ENCODE assay signal across 8 cellular contexts in genomic region chr12:51048601-51049369, GRCh38. TPM values are rescaled to one million over a fixed set of nuclear protein-coding genes. Genes with fewer than 3 reads are reported as not detected.
DNase-seq lines count a peak whose midpoint lies in the region; ATAC-seq and TF ChIP-seq lines count a peak whose summit lies in the region.

No MANE protein-coding gene starts in this region.

- peaks cover 9% of the 10 kb centered on the region for H3K36me3 ChIP-seq in mammary epithelial cell (ENCODE audit: insufficient read depth, low read length)
- H3K36me3 ChIP-seq in uterus = no peaks in the 10 kb centered on the region

- peak in 1 of 10 experiments; percentile 2 for DNase-seq in CD4-positive, alpha-beta T cell
- DNase-seq in M059J (ENCODE audit: low read depth) (peak; percentile 20), mammary epithelial cell (peak; percentile 12), memory B cell (ENCODE audit: low spot score in 2 of 2) (peak in 1 of 2 donors; percentile 18), uterus (no peak), NCI-H1436 treated with DMSO at 0.1 percent for 48 hours (lab: John Stamatoyannopoulos, UW) (no peak), Ammon's horn (ENCODE audit: low spot score) (no peak)

- dilution Hi-C loops in mammary epithelial cell (cut with HindIII; ENCODE audit: low sequenced_read_pairs) = no loop called here

- peaks cover 25% of the 10 kb centered on the region for H3K79me2 ChIP-seq in mammary epithelial cell (ENCODE audit: insufficient read depth, low read length)

- H3K36me3 Mint-ChIP-seq in CD4-positive, alpha-beta T cell (ENCODE audit: low read depth) = peaks cover 39% of the 10 kb centered on the region
- peaks cover 8% of the 10 kb centered on the region for H3K36me3 Mint-ChIP-seq in memory B cell

- peak overlapping the region; percentile 95 for H2AFZ ChIP-seq in mammary epithelial cell (ENCODE audit: low read depth, low read length)

- H3K4me1 ChIP-seq in mammary epithelial cell (ENCODE audit: insufficient read depth, low read length) (peaks cover 9% of the 10 kb centered on the region), uterus (peaks cover 0 to 9% of the 10 kb centered on the region in 2 donors)

- TF ChIP-seq CTCF in CD4-positive, alpha-beta T cell (IDR thresholded peaks at IDR 0.05) = no peak
- TF ChIP-seq CTCF in mammary epithelial cell (conservative IDR thresholded peaks at IDR 0.05 in 1 of 2, IDR thresholded peaks at IDR 0.05 in 1 of 2; ENCODE audit: extremely low read depth in 1 of 2, insufficient read depth in 1 of 2, low read depth in 1 of 2, low read length in 2 of 2) = no peak
- TF ChIP-seq CTCF in uterus (IDR thresholded peaks at IDR 0.05) = no peak

- no peak for TF ChIP-seq POLR2A in uterus (IDR thresholded peaks at IDR 0.05)

- POLR2A ChIA-PET in CD4-positive, alpha-beta T cell (lab: Charles Lee) = interaction anchor here (0.9 to 2.2 kb wide), 6 partner anchors 23 to 881 kb away, joined by 3 to 12 read pairs (median 7); partner anchors contain the start of genes ATF1, CERS5, CSRNP2 and POU6F1

- ATAC-seq in CD4-positive, alpha-beta T cell (ENCODE audit: poor library complexity) = no peak
- ATAC-seq in memory B cell (ENCODE audit: low read depth) = peak; percentile 7
- no peak for ATAC-seq in HG03520 (IDR thresholded peaks at IDR 0.05; ENCODE audit: unreplicated experiment)

- CTCF ChIA-PET in CD4-positive, alpha-beta T cell (lab: Charles Lee) = interaction anchor here (1.1 to 1.7 kb wide), 2 partner anchors 32 to 190 kb away, joined by 3 to 4 read pairs; partner anchors contain the start of gene DAZAP2
- CTCF ChIA-PET in mammary epithelial cell (lab: Charles Lee; ENCODE audit: low non-redundant PET) = interaction anchor here (0.5 kb wide), 1 partner anchor 23 kb away, joined by 3 read pairs; the partner anchor contains the start of gene SLC11A2

- H3K9ac ChIP-seq in mammary epithelial cell (ENCODE audit: insufficient read depth, low read length) = peak overlapping the region; percentile 85

- H3K27me3 Mint-ChIP-seq in CD4-positive, alpha-beta T cell = no peaks in the 10 kb centered on the region
- no peaks in the 10 kb centered on the region for H3K27me3 Mint-ChIP-seq in memory B cell

- peak overlapping the region; percentile 79 to 90 (median 80) for H3K4me3 ChIP-seq in mammary epithelial cell (replicated peaks in 1 of 3; ENCODE audit: insufficient read depth in 1 of 3, low read depth in 2 of 3, low read length in 3 of 3)
- H3K4me3 ChIP-seq in uterus = peak overlapping the region; percentile 69 to 84

- no peaks in the 10 kb centered on the region for H3K27me3 ChIP-seq in CD4-positive, alpha-beta T cell (ENCODE audit: control insufficient read depth, insufficient read depth, low read length)
- H3K27me3 ChIP-seq in mammary epithelial cell (ENCODE audit: insufficient read depth, low read length) (no peaks in the 10 kb centered on the region), uterus (no peaks in the 10 kb centered on the region)

- H4K20me1 ChIP-seq in mammary epithelial cell (ENCODE audit: insufficient read depth, low read length) = no peaks in the 10 kb centered on the region

- no peaks in the 10 kb centered on the region for H3K9me3 ChIP-seq in CD4-positive, alpha-beta T cell (ENCODE audit: control insufficient read depth, low read length)
- H3K9me3 ChIP-seq in mammary epithelial cell (replicated peaks; ENCODE audit: insufficient read depth, low read length) (no peaks in the 10 kb centered on the region), uterus (no peaks in the 10 kb centered on the region)

- WGBS in mammary epithelial cell (ENCODE audit: low coverage, missing lambda C conversion rate) = 21% methylated on average over 18 of the region's 18 CpGs

- BruUV-seq in mammary epithelial cell (replicated peaks; lab: Mats Ljungman, UMichigan) = TSS peak; percentile 41

- peak overlapping the region; percentile 90 for H3K4me2 ChIP-seq in mammary epithelial cell (ENCODE audit: insufficient read depth, low read depth, low read length)

- intact Hi-C loops in CD4-positive, alpha-beta T cell (cut with DNase I, micrococcal nuclease) = loop anchor here (1.0 to 5.0 kb wide), 7 partner anchors 35 to 646 kb away; partner anchors contain the start of genes DAZAP2 (in 2 of the 2), POU6F1 (in 2 of the 2), CSRNP2 (in 1 of the 2) and LARP4 (in 1 of the 2)
- intact Hi-C loops in mammary epithelial cell (cut with micrococcal nuclease) = loop anchor here (1.0 to 5.0 kb wide), 4 partner anchors 35 to 546 kb away; partner anchors contain the start of genes CSRNP2, DIP2B, POU6F1 and SMAGP
- intact Hi-C loops in uterus (cut with DNase I; ENCODE audit: low total_unique reads) = loop anchor here (5.0 kb wide), 1 partner anchor 39 kb away; no protein-coding TSS in a partner anchor

- in situ Hi-C loops in mammary epithelial cell (cut with MboI; ENCODE audit: low sequenced_read_pairs in 2 of 2) = loop anchor here in 1 of 2 donors (10.0 kb wide), 1 partner anchor 296 kb away; the partner anchor contains the start of gene CELA1

- peak overlapping the region; percentile 93 for H3K27ac Mint-ChIP-seq in CD4-positive, alpha-beta T cell
- peak overlapping the region; percentile 96 for H3K27ac Mint-ChIP-seq in memory B cell

- no peaks in the 10 kb centered on the region for H3K9me3 Mint-ChIP-seq in CD4-positive, alpha-beta T cell
- H3K9me3 Mint-ChIP-seq in memory B cell = no peaks in the 10 kb centered on the region

- H3K4me3 Mint-ChIP-seq in CD4-positive, alpha-beta T cell = peak overlapping the region; percentile 93
- H3K4me3 Mint-ChIP-seq in memory B cell = peak overlapping the region; percentile 89

- H3K4me1 Mint-ChIP-seq in CD4-positive, alpha-beta T cell (ENCODE audit: low read depth) = peaks cover 39% of the 10 kb centered on the region
- H3K4me1 Mint-ChIP-seq in memory B cell = peaks cover 20% of the 10 kb centered on the region

- H3K27ac ChIP-seq in CD4-positive, alpha-beta T cell (ENCODE audit: low read depth, low read length) = peak overlapping the region; percentile 83
- peak overlapping the region; percentile 53 for H3K27ac ChIP-seq in mammary epithelial cell (ENCODE audit: insufficient read depth, low read depth, low read length)
- peak overlapping the region; percentile 92 to 95 for H3K27ac ChIP-seq in uterus

RNA-seq across cellular contexts. Expression of gene LETMD1, which starts 0.7 kb away (rescaled TPM):
- total RNA-seq in CD4-positive, alpha-beta T cell = 10 to 100 TPM; 51.8 to 54.1 TPM
- total RNA-seq in M059J (2014; rRNA removed; shearing (Covaris generic)) = 33.0 and 40.3 TPM in 2 replicates
- 10 to 100 TPM; 40.8 to 54.9 TPM for total RNA-seq in mammary epithelial cell
- polyA plus RNA-seq in mammary epithelial cell = 34.7 TPM
- polyA minus RNA-seq in mammary epithelial cell = 54.0 TPM
- total RNA-seq in uterus = 10 to 100 TPM; 45.9 to 81.5 (median 61.5) TPM

RNA-seq across cellular contexts. Expression of gene SLC11A2, which starts 22.6 kb away (rescaled TPM):
- 10 to 100 TPM; 43.6 to 47.7 TPM for total RNA-seq in CD4-positive, alpha-beta T cell
- 13.7 and 17.9 TPM in 2 replicates for total RNA-seq in M059J (2014; rRNA removed; shearing (Covaris generic))
- total RNA-seq in mammary epithelial cell = 10 to 100 TPM; 42.5 to 56.3 TPM
- polyA plus RNA-seq in mammary epithelial cell = 23.9 TPM
- 143 TPM for polyA minus RNA-seq in mammary epithelial cell
- 10 to 100 TPM; 22.9 to 71.0 (median 61.4) TPM for total RNA-seq in uterus

RNA-seq across cellular contexts. Expression of gene CSRNP2, which starts 34.6 kb away (rescaled TPM):
- 10 to 100 TPM; 14.4 to 16.5 TPM for total RNA-seq in CD4-positive, alpha-beta T cell
- 12.6 and 16.8 TPM in 2 replicates for total RNA-seq in M059J (2014; rRNA removed; shearing (Covaris generic))
- total RNA-seq in mammary epithelial cell = 10 to 100 TPM; 40.1 to 53.3 TPM
- polyA plus RNA-seq in mammary epithelial cell = 13.2 TPM
- 9.0 TPM for polyA minus RNA-seq in mammary epithelial cell
- total RNA-seq in uterus = 10 to 100 TPM; 21.5 to 39.7 (median 28.9) TPM

Comparison
In these comparisons a context has a peak if more than half of its experiments do, and no peak if none do; other contexts are left out.
1. DNase-seq: peak in M059J (single experiment) and mammary epithelial cell (single experiment); none in uterus (0 of 2), NCI-H1436 treated with DMSO at 0.1 percent for 48 hours (single experiment) and Ammon's horn (single experiment).
2. Peak in every context shown above with its lines, with median percentiles within 50 percentile points of each other: H3K27ac ChIP-seq.